ENCODE assay signal across 28 cellular contexts in the genomic region with DNA sequence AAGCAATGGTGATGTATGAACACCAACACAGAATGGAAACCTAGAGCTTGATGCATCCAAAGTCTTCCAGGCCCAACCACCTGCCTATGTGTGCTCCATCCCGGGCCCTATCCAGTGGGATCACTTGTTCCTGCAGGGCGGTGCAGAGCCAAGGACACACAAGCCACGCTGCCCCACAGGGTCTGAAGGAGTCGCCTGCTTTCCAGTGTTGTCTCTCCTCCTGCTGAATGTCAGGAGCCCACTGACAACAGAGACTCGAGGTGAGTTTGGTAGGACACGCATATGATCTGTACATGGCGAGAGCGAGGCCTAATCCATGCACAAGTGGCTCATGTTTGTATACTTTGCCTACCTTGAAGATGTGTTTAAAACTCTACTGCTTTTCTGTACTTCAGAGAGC.
"Had no signal": no experiment of that assay in that cellular context is flagged by ENCODE, and none has a peak within 500 bp of the region (broad histone marks: within the 10 kb centered on the region; RNA-seq: fewer than 3 reads in every experiment).

No MANE protein-coding gene starts in this region.

- FAIRE-seq: keratinocyte had no signal

- H3K4me3 ChIP-seq: left lung, lower lobe of right lung, psoas muscle, skin epidermis, suprapubic skin, thoracic aorta, tibial artery, uterus had no signal

- H3K27ac ChIP-seq: left lung, lower lobe of right lung, parathyroid adenoma, psoas muscle, skin epidermis, suprapubic skin, thoracic aorta, tibial artery, uterus had no signal

- H3K9me3 Mint-ChIP-seq: mesothelial cell of epicardium; naive B cell; natural killer cell; nephron progenitor cell; stimulated activated naive CD8-positive, alpha-beta T cell treated with anti-CD3 and anti-CD28 coated beads, Interleukin-15, Interleukin-2, amounts not matched to agents 100 ng/mL and 50 ng/mL, for 24 hours had no signal

- H3K4me1 Mint-ChIP-seq: mesothelial cell of epicardium, naive B cell had no signal

- H3K4me1 ChIP-seq: left lung, lower lobe of right lung, parathyroid adenoma, psoas muscle, suprapubic skin, uterus had no signal

- H3K9me3 ChIP-seq: left lung, lower lobe of right lung, psoas muscle, suprapubic skin, thoracic aorta, tibial artery, uterus had no signal

- ATAC-seq: left colon, left lung, natural killer cell, psoas muscle, sciatic nerve had no signal

- H3K27me3 ChIP-seq: left lung, suprapubic skin, tibial artery, uterus had no signal

- H2AFZ ChIP-seq: parathyroid adenoma had no signal

- DNase-seq: hippocampal formation; kidney glomerular epithelial cell; left colon; left lung; lower lobe of right lung; mammary epithelial cell; mesendoderm; naive B cell; natural killer cell; nephron progenitor cell; nucleus accumbens; psoas muscle; stimulated activated CD4-positive, alpha-beta T cell treated with anti-CD3 and anti-CD28 coated beads, Interleukin-12 subunit alpha, Interleukin-12 subunit beta, amount 100 ng/mL, for 4 hours; stimulated activated CD4-positive, alpha-beta T cell treated with anti-CD3 and anti-CD28 coated beads, Interleukin-15, amount 100 ng/mL, for 24 hours; stimulated activated CD4-positive, alpha-beta T cell treated with anti-CD3 and anti-CD28 coated beads, Interleukin-2, amount 100 ng/mL, for 24 hours; stimulated activated CD4-positive, alpha-beta T cell treated with anti-CD3 and anti-CD28 coated beads, Interleukin-4, amount 100 ng/mL, for 1 hour; stimulated activated naive CD4-positive, alpha-beta T cell; tibial artery; trophoblast cell; uterus had no signal

- H3K27ac Mint-ChIP-seq: mesothelial cell of epicardium; naive B cell; natural killer cell; nephron progenitor cell; stimulated activated naive CD8-positive, alpha-beta T cell treated with anti-CD3 and anti-CD28 coated beads, Interleukin-15, Interleukin-2, amounts not matched to agents 100 ng/mL and 50 ng/mL, for 24 hours had no signal

- H3K4me3 Mint-ChIP-seq: mesothelial cell of epicardium; naive B cell; natural killer cell; nephron progenitor cell; stimulated activated naive CD8-positive, alpha-beta T cell treated with anti-CD3 and anti-CD28 coated beads, Interleukin-15, Interleukin-2, amounts not matched to agents 100 ng/mL and 50 ng/mL, for 24 hours had no signal

- H3K36me3 Mint-ChIP-seq: mesothelial cell of epicardium, naive B cell, natural killer cell had no signal

- H3K36me3 ChIP-seq: left lung, lower lobe of right lung, suprapubic skin, thoracic aorta, tibial artery, uterus had no signal

- H3K9ac ChIP-seq: parathyroid adenoma had no signal

- H3K79me2 ChIP-seq: parathyroid adenoma had no signal
